ENCODE assay signal across 1 cellular context in the genomic region with DNA sequence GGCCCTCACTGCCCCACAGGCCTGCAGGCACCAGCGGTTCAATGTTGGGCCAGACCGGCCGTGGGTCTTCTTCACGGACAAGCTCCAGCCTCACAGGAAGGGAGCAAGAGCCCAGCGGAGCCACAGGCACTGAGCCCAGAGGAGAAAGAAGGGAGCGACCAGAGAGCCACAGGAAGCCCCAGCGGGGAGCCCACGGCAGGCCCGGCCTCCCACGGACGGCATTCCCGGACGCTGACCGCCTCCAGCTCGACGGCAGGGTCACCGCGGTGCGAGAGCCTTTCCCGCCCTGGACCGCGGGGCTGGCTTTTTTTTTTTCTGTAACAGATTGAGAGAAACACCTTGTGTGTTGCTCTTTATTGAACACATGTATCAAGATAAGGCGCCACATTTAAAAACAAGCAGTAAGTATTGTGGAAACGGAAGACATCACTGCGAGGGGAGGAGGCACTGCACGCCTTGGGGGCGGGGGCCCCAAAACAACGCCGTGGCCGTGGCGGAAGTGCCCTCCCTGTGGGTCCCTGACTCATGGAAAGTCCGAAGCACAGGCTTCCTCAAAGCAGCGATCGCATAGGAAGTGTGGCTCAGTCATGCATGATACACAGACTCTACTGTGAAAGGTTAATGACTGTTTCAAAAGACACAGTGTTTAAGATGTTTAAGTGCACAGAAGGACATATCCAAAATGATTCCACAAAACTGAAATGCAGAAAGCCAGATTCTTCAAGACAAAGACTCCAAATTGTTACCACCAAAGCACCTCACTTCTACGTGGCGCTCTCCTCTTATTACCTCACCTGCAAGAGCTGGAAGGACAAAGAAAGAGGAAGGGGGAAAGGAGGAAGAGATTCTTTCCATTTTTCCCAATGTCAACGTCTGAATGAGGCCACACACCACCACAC.
TF ChIP-seq lines count a peak whose summit lies in the region.

No MANE protein-coding gene starts in this region.

TF ChIP-seq in K562, 482 proteins besides CTCF, POLR2A, EP300 and RAD21 (continued from another document):
- TF ChIP-seq REST (CRISPR knock-in tag; IDR thresholded peaks at IDR 0.05; ENCODE audit: low read depth) (no peak), CBFA2T3 (IDR thresholded peaks at IDR 0.05) (0 out of 2 replicates have a peak, but pooled peaks have one; percentile 23), POLR2H (tag; IDR thresholded peaks at IDR 0.05; ENCODE audit: low read depth) (0 out of 2 replicates have a peak, but pooled peaks have one; percentile 28), NR2F6 (CRISPR knock-in tag; IDR thresholded peaks at IDR 0.05) (no peak), NR2C2 (CRISPR knock-in tag; IDR thresholded peaks at IDR 0.05) (no peak), NR2C2 (tag; IDR thresholded peaks at IDR 0.05) (peak; percentile 66), ZNF445 (CRISPR knock-in tag; IDR thresholded peaks at IDR 0.05; ENCODE audit: low read depth) (no peak), GATAD2B (IDR thresholded peaks at IDR 0.05; ENCODE audit: borderline replicate concordance) (no peak), SMAD4 (CRISPR knock-in tag; conservative IDR thresholded peaks at IDR 0.05) (peak; percentile 67), ZNF76 (CRISPR knock-in tag; IDR thresholded peaks at IDR 0.05; ENCODE audit: borderline replicate concordance) (no peak), DPF2 (IDR thresholded peaks at IDR 0.05) (0 out of 2 replicates have a peak, but pooled peaks have one; percentile 57), TSC22D4 (tag; IDR thresholded peaks at IDR 0.05) (no peak), POLR2AphosphoS5 (IDR thresholded peaks at IDR 0.05; ENCODE audit: control insufficient read depth, insufficient read depth, low read depth, low read length) (peak; percentile 34; the same call in 1 of the 2 replicates), TFAP4 (CRISPR knock-in tag; IDR thresholded peaks at IDR 0.05; ENCODE audit: borderline replicate concordance) (peak; percentile 77), ETV6 (IDR thresholded peaks at IDR 0.05; ENCODE audit: borderline replicate concordance in 1 of 2, low read depth in 2 of 2, low read length in 1 of 2) (peak; percentile 84 to 90; a peak in 3 of 4 replicates), ETV6 (CRISPR knock-in tag; IDR thresholded peaks at IDR 0.05; ENCODE audit: borderline replicate concordance) (no peak), TCF7 (IDR thresholded peaks at IDR 0.05; ENCODE audit: borderline replicate concordance) (no peak), HDAC1 (IDR thresholded peaks at IDR 0.05) (peak in 1 of 2 experiments; percentile 36; a peak in 1 of 4 replicates), NFIC (IDR thresholded peaks at IDR 0.05) (peak; percentile 30), KLF10 (CRISPR knock-in tag; IDR thresholded peaks at IDR 0.05) (no peak), MBD1 (CRISPR knock-in tag; IDR thresholded peaks at IDR 0.05) (no peak), ZBTB9 (CRISPR knock-in tag; IDR thresholded peaks at IDR 0.05) (peak; percentile 67; the same call in 1 of the 2 replicates), HMGN3 (IDR thresholded peaks at IDR 0.05; ENCODE audit: borderline replicate concordance, extremely low read depth, insufficient read length, low read depth, low read length) (peak; percentile 35), HDAC2 (IDR thresholded peaks at IDR 0.05) (0 out of 2 replicates have a peak, but pooled peaks have one; percentile 17), TAF1 (IDR thresholded peaks at IDR 0.05; ENCODE audit: control insufficient read depth, extremely low read depth, insufficient read depth, low read length, severe bottlenecking) (peak; percentile 40), NCOA2 (IDR thresholded peaks at IDR 0.05; ENCODE audit: partially characterized antibody in 2 of 2) (no peak), PML (IDR thresholded peaks at IDR 0.05; ENCODE audit: low read length) (0 out of 2 replicates have a peak, but pooled peaks have one; percentile 21), RBM22 (IDR thresholded peaks at IDR 0.05; ENCODE audit: low read depth, low read length, poor library complexity, severe bottlenecking) (no peak), ETV1 (tag; conservative IDR thresholded peaks at IDR 0.05; ENCODE audit: low read depth) (peak; percentile 78)
- TF ChIP-seq, protein P1, sequence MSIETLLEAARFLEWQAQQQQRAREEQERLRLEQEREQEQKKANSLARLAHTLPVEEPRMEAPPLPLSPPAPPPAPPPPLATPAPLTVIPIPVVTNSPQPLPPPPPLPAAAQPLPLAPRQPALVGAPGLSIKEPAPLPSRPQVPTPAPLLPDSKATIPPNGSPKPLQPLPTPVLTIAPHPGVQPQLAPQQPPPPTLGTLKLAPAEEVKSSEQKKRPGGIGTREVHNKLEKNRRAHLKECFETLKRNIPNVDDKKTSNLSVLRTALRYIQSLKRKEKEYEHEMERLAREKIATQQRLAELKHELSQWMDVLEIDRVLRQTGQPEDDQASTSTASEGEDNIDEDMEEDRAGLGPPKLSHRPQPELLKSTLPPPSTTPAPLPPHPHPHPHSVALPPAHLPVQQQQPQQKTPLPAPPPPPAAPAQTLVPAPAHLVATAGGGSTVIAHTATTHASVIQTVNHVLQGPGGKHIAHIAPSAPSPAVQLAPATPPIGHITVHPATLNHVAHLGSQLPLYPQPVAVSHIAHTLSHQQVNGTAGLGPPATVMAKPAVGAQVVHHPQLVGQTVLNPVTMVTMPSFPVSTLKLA (conservative IDR thresholded peaks at IDR 0.05): peak; percentile 76 to 85
- TF ChIP-seq, protein P2, sequence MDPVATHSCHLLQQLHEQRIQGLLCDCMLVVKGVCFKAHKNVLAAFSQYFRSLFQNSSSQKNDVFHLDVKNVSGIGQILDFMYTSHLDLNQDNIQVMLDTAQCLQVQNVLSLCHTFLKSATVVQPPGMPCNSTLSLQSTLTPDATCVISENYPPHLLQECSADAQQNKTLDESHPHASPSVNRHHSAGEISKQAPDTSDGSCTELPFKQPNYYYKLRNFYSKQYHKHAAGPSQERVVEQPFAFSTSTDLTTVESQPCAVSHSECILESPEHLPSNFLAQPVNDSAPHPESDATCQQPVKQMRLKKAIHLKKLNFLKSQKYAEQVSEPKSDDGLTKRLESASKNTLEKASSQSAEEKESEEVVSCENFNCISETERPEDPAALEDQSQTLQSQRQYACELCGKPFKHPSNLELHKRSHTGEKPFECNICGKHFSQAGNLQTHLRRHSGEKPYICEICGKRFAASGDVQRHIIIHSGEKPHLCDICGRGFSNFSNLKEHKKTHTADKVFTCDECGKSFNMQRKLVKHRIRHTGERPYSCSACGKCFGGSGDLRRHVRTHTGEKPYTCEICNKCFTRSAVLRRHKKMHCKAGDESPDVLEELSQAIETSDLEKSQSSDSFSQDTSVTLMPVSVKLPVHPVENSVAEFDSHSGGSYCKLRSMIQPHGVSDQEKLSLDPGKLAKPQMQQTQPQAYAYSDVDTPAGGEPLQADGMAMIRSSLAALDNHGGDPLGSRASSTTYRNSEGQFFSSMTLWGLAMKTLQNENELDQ (CRISPR knock-in tag; IDR thresholded peaks at IDR 0.05; ENCODE audit: borderline replicate concordance): no peak
- TF ChIP-seq, protein P3, sequence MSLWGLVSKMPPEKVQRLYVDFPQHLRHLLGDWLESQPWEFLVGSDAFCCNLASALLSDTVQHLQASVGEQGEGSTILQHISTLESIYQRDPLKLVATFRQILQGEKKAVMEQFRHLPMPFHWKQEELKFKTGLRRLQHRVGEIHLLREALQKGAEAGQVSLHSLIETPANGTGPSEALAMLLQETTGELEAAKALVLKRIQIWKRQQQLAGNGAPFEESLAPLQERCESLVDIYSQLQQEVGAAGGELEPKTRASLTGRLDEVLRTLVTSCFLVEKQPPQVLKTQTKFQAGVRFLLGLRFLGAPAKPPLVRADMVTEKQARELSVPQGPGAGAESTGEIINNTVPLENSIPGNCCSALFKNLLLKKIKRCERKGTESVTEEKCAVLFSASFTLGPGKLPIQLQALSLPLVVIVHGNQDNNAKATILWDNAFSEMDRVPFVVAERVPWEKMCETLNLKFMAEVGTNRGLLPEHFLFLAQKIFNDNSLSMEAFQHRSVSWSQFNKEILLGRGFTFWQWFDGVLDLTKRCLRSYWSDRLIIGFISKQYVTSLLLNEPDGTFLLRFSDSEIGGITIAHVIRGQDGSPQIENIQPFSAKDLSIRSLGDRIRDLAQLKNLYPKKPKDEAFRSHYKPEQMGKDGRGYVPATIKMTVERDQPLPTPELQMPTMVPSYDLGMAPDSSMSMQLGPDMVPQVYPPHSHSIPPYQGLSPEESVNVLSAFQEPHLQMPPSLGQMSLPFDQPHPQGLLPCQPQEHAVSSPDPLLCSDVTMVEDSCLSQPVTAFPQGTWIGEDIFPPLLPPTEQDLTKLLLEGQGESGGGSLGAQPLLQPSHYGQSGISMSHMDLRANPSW (CRISPR knock-in tag; IDR thresholded peaks at IDR 0.05): no peak
TF ChIP-seq in K562: peak in this region for 82.
